ENCODE assay signal across 17 cellular contexts in genomic region chr6:163327936-163328335, GRCh38.
DNase-seq lines count a peak whose midpoint lies in the region; ATAC-seq and TF ChIP-seq lines count a peak whose summit lies in the region.
"Had no signal": no experiment of that assay in that cellular context is flagged by ENCODE, and none has a peak within 500 bp of the region (broad histone marks: within the 10 kb centered on the region; RNA-seq: fewer than 3 reads in every experiment).

No MANE protein-coding gene starts in this region.

- no peak for ATAC-seq in HG03159 (IDR thresholded peaks at IDR 0.05; ENCODE audit: unreplicated experiment)
- ATAC-seq: CD8-positive, alpha-beta T cell had no signal

- peak; percentile 16 for DNase-seq in GM12865 (ENCODE audit: low read depth)
- peak; percentile 25 for DNase-seq in glomerular visceral epithelial cell (ENCODE audit: extremely low spot score)
- no peak for DNase-seq in substantia nigra (lab: John Stamatoyannopoulos, UW)
- no peak for DNase-seq in SHP77 treated with DMSO at 0.1 percent for 48 hours (lab: John Stamatoyannopoulos, UW)
- DNase-seq in epidermal melanocyte (ENCODE audit: insufficient read length, low spot score) = no peak
- DNase-seq: CD8-positive, alpha-beta T cell; DMS79 treated with DMSO at 0.1 percent for 48 hours; GDM1; IMR-90; Kasumi-1; NCI-H1417; NCI-H2029; OCI-M1 had no signal

- H3K4me3 ChIP-seq in GM12865 (ENCODE audit: low read depth, low read length) = no peak overlapping the region
- H3K4me3 ChIP-seq: HAP-1, SK-N-MC had no signal

- no peak for TF ChIP-seq CTCF in GM12865 (IDR thresholded peaks at IDR 0.05; ENCODE audit: insufficient read depth, low read depth, low read length, missing control alignments)

- H3K27ac ChIP-seq in angular gyrus (ENCODE audit: low read depth, low read length) = peak overlapping the region; percentile 97
- H3K27ac ChIP-seq in substantia nigra (ENCODE audit: low read depth, low read length, poor library complexity, severe bottlenecking) = peak overlapping the region; percentile 100
- H3K27ac ChIP-seq: SK-N-MC had no signal

Comparison
In these comparisons a context has a peak if more than half of its experiments do, and no peak if none do; other contexts are left out.
1. DNase-seq: peak in GM12865 (single experiment) and glomerular visceral epithelial cell (single experiment); none in substantia nigra (0 of 49), SHP77 treated with DMSO at 0.1 percent for 48 hours (single experiment) and epidermal melanocyte (single experiment).